In the genomic region with DNA sequence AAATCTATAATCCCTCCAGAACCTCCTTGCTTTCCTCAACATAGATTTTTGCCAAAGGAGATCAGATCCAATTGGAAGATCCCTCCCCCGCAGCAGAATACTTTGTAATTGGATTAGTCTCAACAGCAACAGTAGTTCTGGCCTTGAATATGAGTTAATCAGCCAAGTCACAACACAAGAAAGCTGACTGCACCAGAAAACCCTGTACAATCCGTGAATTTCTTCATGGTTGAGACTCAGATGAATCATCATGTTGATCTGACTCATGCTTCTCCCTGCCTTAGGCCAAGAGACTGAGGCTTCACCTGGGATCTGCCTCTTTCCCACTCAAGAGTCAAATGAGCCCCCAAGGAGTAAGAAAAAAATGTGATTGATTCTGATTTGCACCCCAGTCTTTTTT, we compare ENCODE assay signal across 8 cellular contexts. TPM values are rescaled to one million over a fixed set of nuclear protein-coding genes. Genes with fewer than 3 reads are reported as not detected.
A peak's percentile ranks its signal among the peaks of the same experiment; 100 is the strongest.
DNase-seq lines count a peak whose midpoint lies in the region; ATAC-seq and TF ChIP-seq lines count a peak whose summit lies in the region.
"Had no signal": no experiment of that assay in that cellular context is flagged by ENCODE, and none has a peak within 500 bp of the region (broad histone marks: within the 10 kb centered on the region; RNA-seq: fewer than 3 reads in every experiment).

No MANE protein-coding gene starts in this region.

- H3K56ac ChIP-seq in IMR-90 (ENCODE audit: extremely low read depth, insufficient read depth, low read length): no peak overlapping the region

- H3K4me3 ChIP-seq in IMR-90 (ENCODE audit: insufficient read depth, low read depth, low read length) (no peak overlapping the region), choroid plexus epithelial cell (ENCODE audit: low read depth, low read length) (no peak overlapping the region), skeletal muscle cell (ENCODE audit: low read depth, low read length) (no peak overlapping the region)

- no peak overlapping the region for H2AFZ ChIP-seq in IMR-90 (replicated peaks; ENCODE audit: low read length, poor library complexity)

- intact Hi-C loops in IMR-90 (cut with micrococcal nuclease): no loop called here

- H4K5ac ChIP-seq in IMR-90 (ENCODE audit: low read depth, low read length): peak overlapping the region; percentile 32; the same call in 1 of the 2 replicates

- CTCF ChIA-PET in IMR-90 (lab: Yijun Ruan, JAX): interaction anchor here (1.3 kb wide), 1 partner anchor 106 kb away, joined by 3 read pairs; no protein-coding TSS in a partner anchor

- no TSS peak for BruUV-seq in IMR-90 (replicated peaks; lab: Mats Ljungman, UMichigan)

- no peak overlapping the region for H4K91ac ChIP-seq in IMR-90 (ENCODE audit: insufficient read depth, low read depth, low read length)

- POLR2A ChIA-PET in IMR-90 (lab: Charles Lee; ENCODE audit: unreplicated experiment): no interaction called here

- peak overlapping the region in 1 of 2 experiments; percentile 27; a peak in 1 of 4 replicates for H4K8ac ChIP-seq in IMR-90 (ENCODE audit: low read depth in 2 of 2, low read length in 2 of 2)

- peaks cover under 1% of the 10 kb centered on the region; the same call in 1 of the 2 replicates for H3K36me3 ChIP-seq in IMR-90 (ENCODE audit: control insufficient read depth, insufficient read depth, low read length)

- peaks cover 8% of the 10 kb centered on the region for H3K4me1 ChIP-seq in IMR-90 (ENCODE audit: control insufficient read depth, insufficient read depth, low read length)

- no peak overlapping the region for H3K4ac ChIP-seq in IMR-90 (ENCODE audit: low read depth, low read length)

- dilution Hi-C loops in IMR-90 (cut with HindIII; ENCODE audit: low sequenced_read_pairs, unreplicated experiment): no loop called here

- in situ Hi-C loops in IMR-90 (cut with MboI; ENCODE audit: low sequenced_read_pairs): loop anchor here (25.0 kb wide), 1 partner anchor 650 kb away; the partner anchor contains the start of genes CCNB1IP1 and PARP2

- peaks cover 6 to 20% of the 10 kb centered on the region in 2 experiments for H3K79me1 ChIP-seq in IMR-90 (ENCODE audit: low read depth in 1 of 2, low read length in 2 of 2)

- H2BK20ac ChIP-seq in IMR-90 (ENCODE audit: low read depth, low read length): no peak overlapping the region

- H3K27me3 ChIP-seq in IMR-90 (ENCODE audit: control insufficient read depth, insufficient read depth, low read length): peaks cover 2% of the 10 kb centered on the region; the same call in 1 of the 2 replicates

- H3K4me2 ChIP-seq in IMR-90 (ENCODE audit: low read depth, low read length): peak overlapping the region; percentile 20; the same call in 1 of the 2 replicates

- TF ChIP-seq CTCF in IMR-90 (conservative IDR thresholded peaks at IDR 0.05; ENCODE audit: low read depth, low read length) (no peak), choroid plexus epithelial cell (conservative IDR thresholded peaks at IDR 0.05; ENCODE audit: low read depth, low read length) (no peak)

- ATAC-seq in IMR-90 (ENCODE audit: low read depth): peak; percentile 61

- TF ChIP-seq RAD21 in IMR-90 (IDR thresholded peaks at IDR 0.05; ENCODE audit: low read length): no peak

- 0 out of 2 replicates have a peak overlapping the region, but pooled peaks have one; percentile 12 for H2BK120ac ChIP-seq in IMR-90 (ENCODE audit: low read depth, low read length)

- H4K20me1 ChIP-seq in IMR-90 (ENCODE audit: insufficient read depth, low read length): no peaks in the 10 kb centered on the region

- TF ChIP-seq POLR2A in IMR-90 (IDR thresholded peaks at IDR 0.05; ENCODE audit: low read depth, low read length): no peak

- peak overlapping the region; percentile 43 for H2BK5ac ChIP-seq in IMR-90 (ENCODE audit: low read depth, low read length, poor library complexity, severe bottlenecking)

- peaks cover 16% of the 10 kb centered on the region for H3K9me1 ChIP-seq in IMR-90 (ENCODE audit: insufficient read depth, low read length)

- no peak overlapping the region for H2AK5ac ChIP-seq in IMR-90 (ENCODE audit: low read depth, low read length)

- no CpG with 5 or more reads among the region's 2 CpGs for WGBS in IMR-90 (ENCODE audit: extremely low coverage in 2 of 2, insufficient read length in 1 of 2), 2 experiments

- no peak overlapping the region for H3K14ac ChIP-seq in IMR-90 (replicated peaks; ENCODE audit: low read depth, low read length)

- H2BK15ac ChIP-seq in IMR-90 (ENCODE audit: low read depth, low read length): 0 out of 3 replicates have a peak overlapping the region, but pooled peaks have one; percentile 22

- H3K27ac ChIP-seq in IMR-90 (ENCODE audit: insufficient read depth, low read length): peak overlapping the region; percentile 61; the same call in 1 of the 2 replicates
- H3K27ac ChIP-seq: HL-60 had no signal

- no peak overlapping the region for H3K9ac ChIP-seq in IMR-90 (ENCODE audit: low read depth, low read length)

- peak overlapping the region; percentile 37; the same call in 1 of the 2 replicates for H3K18ac ChIP-seq in IMR-90 (ENCODE audit: low read depth, low read length)

- no peak overlapping the region for H3K23ac ChIP-seq in IMR-90 (ENCODE audit: low read depth, low read length)

- H3K9me3 ChIP-seq in IMR-90 (ENCODE audit: control insufficient read depth, insufficient read depth, low read length): no peaks in the 10 kb centered on the region

- H2AK9ac ChIP-seq in IMR-90 (replicated peaks; ENCODE audit: low read depth, low read length, poor library complexity): no peak overlapping the region

- DNase-seq in IMR-90: peak; percentile 96
- DNase-seq in choroid plexus epithelial cell (ENCODE audit: low read depth): peak; percentile 98
- peak; percentile 86 for DNase-seq in skeletal muscle cell (ENCODE audit: low read depth)
- no peak for DNase-seq in SK-N-DZ (ENCODE audit: low spot score)
- no peak for DNase-seq in DMS114 treated with DMSO at 0.1 percent for 48 hours (lab: John Stamatoyannopoulos, UW; ENCODE audit: unreplicated experiment)
- DNase-seq in activated CD8-positive, alpha-beta memory T cell treated with anti-CD3 and anti-CD28 coated beads, Interleukin-2, amount 50 U/mL, for 4 hours: no peak
- DNase-seq: T-helper 9 cell had no signal

TF ChIP-seq in IMR-90, 13 proteins besides CTCF, POLR2A, EP300 and RAD21:
- TF ChIP-seq SMC3 (IDR thresholded peaks at IDR 0.05; ENCODE audit: low read depth, low read length) (no peak), BHLHE40 (IDR thresholded peaks at IDR 0.05; ENCODE audit: low read depth, low read length) (no peak; the same call in 1 of the 2 replicates), MAFK (IDR thresholded peaks at IDR 0.05; ENCODE audit: low read depth, low read length) (peak; percentile 76), FOS (IDR thresholded peaks at IDR 0.05; ENCODE audit: low read depth, low read length) (peak; percentile 96), NFE2L2 (IDR thresholded peaks at IDR 0.05; ENCODE audit: low read depth, low read length) (peak; percentile 43; the same call in 1 of the 2 replicates), ELK1 (IDR thresholded peaks at IDR 0.05; ENCODE audit: borderline replicate concordance, low read depth, low read length) (no peak), CEBPB (IDR thresholded peaks at IDR 0.05; ENCODE audit: low read depth, low read length) (peak; percentile 68; the same call in 1 of the 2 replicates)

RNA-seq across cellular contexts. Expression of gene METTL17, which starts 3.0 kb away (rescaled TPM):
- total RNA-seq in IMR-90 (2012; rRNA removed): 25.0 and 32.8 TPM in 2 replicates
- polyA plus RNA-seq in IMR-90 (2012; rRNA removed): 62.0 and 69.7 TPM in 2 replicates
- polyA plus RNA-seq in IMR-90 (2012; cell fraction: cytosol; rRNA removed): 31.5 and 32.0 TPM in 2 replicates
- 303 and 399 TPM in 2 replicates for polyA plus RNA-seq in IMR-90 (2012; cell fraction: nucleus; rRNA removed; ENCODE audit: low replicate concordance)
- polyA plus RNA-seq in SK-N-DZ (2014; cell fraction: cytosol; rRNA removed): 235 and 249 TPM in 2 replicates
- polyA plus RNA-seq in SK-N-DZ (2014; cell fraction: nucleus; rRNA removed): 1,004 and 1,072 TPM in 2 replicates

RNA-seq across cellular contexts. Expression of gene SLC39A2, which starts 12.3 kb away (rescaled TPM):
- not detected in 2 replicates for total RNA-seq in IMR-90 (2012; rRNA removed)
- polyA plus RNA-seq in IMR-90 (2012; rRNA removed): not detected in 2 replicates
- not detected in 2 replicates for polyA plus RNA-seq in IMR-90 (2012; cell fraction: cytosol; rRNA removed)
- polyA plus RNA-seq in IMR-90 (2012; cell fraction: nucleus; rRNA removed; ENCODE audit: low replicate concordance): 0.12 TPM in 1 of 2 replicates, not detected in the other
- 0.54 TPM in 1 of 2 replicates, not detected in the other for polyA plus RNA-seq in SK-N-DZ (2014; cell fraction: cytosol; rRNA removed)
- not detected in 2 replicates for polyA plus RNA-seq in SK-N-DZ (2014; cell fraction: nucleus; rRNA removed)

RNA-seq across cellular contexts. Expression of gene RNASE2, which starts 31.5 kb away (rescaled TPM):
- not detected in 2 replicates for total RNA-seq in IMR-90 (2012; rRNA removed)
- not detected in 2 replicates for polyA plus RNA-seq in IMR-90 (2012; rRNA removed)
- not detected in 2 replicates for polyA plus RNA-seq in IMR-90 (2012; cell fraction: cytosol; rRNA removed)
- polyA plus RNA-seq in IMR-90 (2012; cell fraction: nucleus; rRNA removed; ENCODE audit: low replicate concordance): not detected in 2 replicates
- not detected in 2 replicates for polyA plus RNA-seq in SK-N-DZ (2014; cell fraction: cytosol; rRNA removed)
- polyA plus RNA-seq in SK-N-DZ (2014; cell fraction: nucleus; rRNA removed): not detected in 2 replicates

RNA-seq across cellular contexts. Expression of gene NDRG2, which starts 38.0 kb away (rescaled TPM):
- total RNA-seq in IMR-90 (2012; rRNA removed): 0.36 and 0.56 TPM in 2 replicates
- polyA plus RNA-seq in IMR-90 (2012; rRNA removed): 1.2 and 1.5 TPM in 2 replicates
- polyA plus RNA-seq in IMR-90 (2012; cell fraction: cytosol; rRNA removed): 0.63 and 1.0 TPM in 2 replicates
- polyA plus RNA-seq in IMR-90 (2012; cell fraction: nucleus; rRNA removed; ENCODE audit: low replicate concordance): 2.1 and 2.8 TPM in 2 replicates
- 6.1 and 9.8 TPM in 2 replicates for polyA plus RNA-seq in SK-N-DZ (2014; cell fraction: cytosol; rRNA removed)
- polyA plus RNA-seq in SK-N-DZ (2014; cell fraction: nucleus; rRNA removed): 25.5 and 33.3 TPM in 2 replicates

RNA-seq across cellular contexts. Expression of gene TPPP2, which starts 43.2 kb away (rescaled TPM):
- total RNA-seq in IMR-90 (2012; rRNA removed): not detected in 2 replicates
- not detected in 2 replicates for polyA plus RNA-seq in IMR-90 (2012; rRNA removed)
- not detected in 2 replicates for polyA plus RNA-seq in IMR-90 (2012; cell fraction: cytosol; rRNA removed)
- polyA plus RNA-seq in IMR-90 (2012; cell fraction: nucleus; rRNA removed; ENCODE audit: low replicate concordance): not detected in 2 replicates
- polyA plus RNA-seq in SK-N-DZ (2014; cell fraction: cytosol; rRNA removed): not detected in 2 replicates
- not detected in 2 replicates for polyA plus RNA-seq in SK-N-DZ (2014; cell fraction: nucleus; rRNA removed)

Comparison
In these comparisons a context has a peak if more than half of its experiments do, and no peak if none do; other contexts are left out.
1. DNase-seq: peak in IMR-90 (single experiment), choroid plexus epithelial cell (single experiment) and skeletal muscle cell (single experiment); none in SK-N-DZ (single experiment), DMS114 treated with DMSO at 0.1 percent for 48 hours (single experiment) and activated CD8-positive, alpha-beta memory T cell treated with anti-CD3 and anti-CD28 coated beads, Interleukin-2, amount 50 U/mL, for 4 hours (single experiment).